7 cellular contexts compared by ENCODE assay signal in the genomic region with DNA sequence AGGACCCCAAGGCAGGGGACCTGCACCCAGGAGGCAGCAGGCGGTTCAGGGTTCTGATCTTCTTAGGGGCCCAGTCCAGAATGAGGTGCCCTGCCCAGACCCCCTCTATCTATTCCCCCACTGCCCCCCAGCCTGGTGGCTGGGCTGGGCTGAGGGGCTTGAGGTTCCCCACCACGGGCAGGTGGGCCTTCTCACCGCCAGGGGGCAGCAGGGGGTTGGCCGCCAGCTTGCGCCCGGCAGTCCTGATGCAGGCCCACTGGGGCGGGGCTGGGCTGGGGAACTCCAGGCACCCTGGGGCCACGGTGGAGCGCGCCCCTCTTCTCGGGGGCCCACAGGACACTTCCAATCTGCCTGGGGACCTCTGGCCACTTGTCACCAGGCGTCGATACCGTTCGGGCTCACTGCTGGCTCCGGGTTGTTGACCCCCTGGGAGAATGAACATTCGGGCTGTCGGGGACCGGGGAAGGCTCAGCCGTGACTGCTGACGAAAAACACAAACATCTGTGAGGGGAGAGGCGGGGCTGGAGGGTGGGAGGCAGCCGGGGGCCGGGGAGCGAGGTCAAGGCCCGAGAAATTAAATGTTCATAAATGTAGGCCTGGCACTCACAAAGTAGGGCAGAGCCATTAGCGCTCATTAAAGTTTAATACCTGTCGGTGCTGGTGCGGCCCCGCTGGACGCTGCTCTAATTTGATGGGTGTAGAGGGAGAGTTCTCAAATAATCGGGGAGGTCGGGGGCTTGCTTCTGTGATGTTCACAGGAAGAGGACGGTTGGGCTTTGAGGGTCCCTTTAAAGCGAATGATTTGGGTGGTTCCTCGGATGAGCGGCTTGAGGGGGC.
DNase-seq lines count a peak whose midpoint lies in the region; ATAC-seq and TF ChIP-seq lines count a peak whose summit lies in the region.

No MANE protein-coding gene starts in this region.

- peak; percentile 52 for ATAC-seq in GM21526 (IDR thresholded peaks at IDR 0.05; ENCODE audit: low FRiP score, unreplicated experiment)
- ATAC-seq in left cardiac atrium = no peak
- ATAC-seq in HG02973 (IDR thresholded peaks at IDR 0.05; ENCODE audit: unreplicated experiment) = no peak

- intact Hi-C loops in left cardiac atrium (cut with DNase I) = loop anchor here (5.0 to 10.0 kb wide), 3 partner anchors 92 to 221 kb away; partner anchors contain the start of gene GSE1 (in 1 of the 2)

- CTCF ChIA-PET in RWPE1 (lab: Yijun Ruan, JAX) = interaction anchor here (0.6 to 0.8 kb wide), 3 partner anchors 30 to 619 kb away, joined by 3 to 4 read pairs (median 3); no protein-coding TSS in a partner anchor

- H3K27ac ChIP-seq in RWPE1 = peak overlapping the region; percentile 100

- peak; percentile 53 for TF ChIP-seq CTCF in RWPE1 (conservative IDR thresholded peaks at IDR 0.05; ENCODE audit: low read depth)

- DNase-seq in RWPE1 (ENCODE audit: low spot score) (no peak), left cardiac atrium (peak; percentile 73), dedifferentiated amniotic fluid mesenchymal stem cell (ENCODE audit: extremely low spot score) (no peak)
- peak; percentile 63 for DNase-seq in activated gamma-delta T cell treated with anti-CD3 and anti-CD28 coated beads, Interleukin-2, amount 50 U/mL, for 16 hours (ENCODE audit: low read depth)
- peak; percentile 68 for DNase-seq in stimulated activated CD4-positive, alpha-beta T cell treated with anti-CD3 and anti-CD28 coated beads, Interleukin-12 subunit alpha, Interleukin-12 subunit beta, amount 100 ng/mL, for 4 hours

- POLR2A ChIA-PET in RWPE1 (lab: Yijun Ruan, JAX; ENCODE audit: low non-redundant PET) = no interaction called here

Comparison
In these comparisons a context has a peak if more than half of its experiments do, and no peak if none do; other contexts are left out.
1. DNase-seq: peak in activated gamma-delta T cell treated with anti-CD3 and anti-CD28 coated beads, Interleukin-2, amount 50 U/mL, for 16 hours (single experiment), left cardiac atrium (single experiment) and stimulated activated CD4-positive, alpha-beta T cell treated with anti-CD3 and anti-CD28 coated beads, Interleukin-12 subunit alpha, Interleukin-12 subunit beta, amount 100 ng/mL, for 4 hours (single experiment); none in RWPE1 (single experiment) and dedifferentiated amniotic fluid mesenchymal stem cell (single experiment).